In genomic region chr2:156334496-156335478, GRCh38 we compare ENCODE assay signal across 1 cellular context.
TF ChIP-seq lines count a peak whose summit lies in the region.

No MANE protein-coding gene starts in this region.

TF ChIP-seq in K562, 482 proteins besides CTCF, POLR2A, EP300 and RAD21 (continued from another document and continues in another):
- TF ChIP-seq ZBED1 (IDR thresholded peaks at IDR 0.05) (no peak), GABPB1 (CRISPR knock-in tag; IDR thresholded peaks at IDR 0.05) (peak; percentile 66), ZNF592 (IDR thresholded peaks at IDR 0.05) (no peak), ZNF609 (CRISPR knock-in tag; IDR thresholded peaks at IDR 0.05; ENCODE audit: borderline replicate concordance) (no peak), NRF1 (conservative IDR thresholded peaks at IDR 0.05 in 1 of 2, IDR thresholded peaks at IDR 0.05 in 1 of 2) (peak; percentile 50 to 57; a peak in 3 of 4 replicates), ZNF384 (IDR thresholded peaks at IDR 0.05; ENCODE audit: low read depth, low read length) (peak; percentile 30), ZNF217 (CRISPR knock-in tag; IDR thresholded peaks at IDR 0.05) (no peak), TFE3 (CRISPR knock-in tag; IDR thresholded peaks at IDR 0.05) (no peak), NONO (IDR thresholded peaks at IDR 0.05; ENCODE audit: low read depth in 2 of 2, low read length in 1 of 2) (peak in 1 of 2 experiments; percentile 16; a peak in 1 of 4 replicates), RUNX1 (IDR thresholded peaks at IDR 0.05; ENCODE audit: low read depth) (no peak), RFX5 (IDR thresholded peaks at IDR 0.05; ENCODE audit: low read depth, low read length) (no peak), TARDBP (IDR thresholded peaks at IDR 0.05) (0 out of 2 replicates have a peak, but pooled peaks have one; percentile 56), ATF7 (IDR thresholded peaks at IDR 0.05) (peak; percentile 58; the same call in 1 of the 2 replicates), LCOR (CRISPR knock-in tag; IDR thresholded peaks at IDR 0.05) (peak; percentile 71; the same call in 1 of the 2 replicates), PHF8 (IDR thresholded peaks at IDR 0.05; ENCODE audit: borderline replicate concordance, low read length) (peak; percentile 65), HDAC2 (IDR thresholded peaks at IDR 0.05) (no peak), CBFA2T2 (conservative IDR thresholded peaks at IDR 0.05) (0 out of 2 replicates have a peak, but pooled peaks have one; percentile 8), E2F1 (CRISPR knock-in tag; IDR thresholded peaks at IDR 0.05) (no peak), PRDM10 (IDR thresholded peaks at IDR 0.05; ENCODE audit: partially characterized antibody) (peak; percentile 45), ZFX (CRISPR knock-in tag; IDR thresholded peaks at IDR 0.05) (peak; percentile 88), HDAC1 (IDR thresholded peaks at IDR 0.05) (peak in 1 of 2 experiments; percentile 65; a peak in 2 of 4 replicates), ETV1 (tag; conservative IDR thresholded peaks at IDR 0.05; ENCODE audit: low read depth) (peak; percentile 48), CCNT2 (IDR thresholded peaks at IDR 0.05; ENCODE audit: borderline replicate concordance, extremely low read depth, insufficient read length, low read depth, low read length) (peak; percentile 71), ZNF316 (IDR thresholded peaks at IDR 0.05) (peak; percentile 5; the same call in 1 of the 2 replicates), FOXJ2 (tag; IDR thresholded peaks at IDR 0.05) (0 out of 2 replicates have a peak, but pooled peaks have one; percentile 50), ATF3 (IDR thresholded peaks at IDR 0.05) (peak; percentile 45; the same call in 1 of the 2 replicates), ATF3 (CRISPR knock-in tag; conservative IDR thresholded peaks at IDR 0.05) (no peak), CREM (IDR thresholded peaks at IDR 0.05; ENCODE audit: low read depth) (peak; percentile 95), ZNF644 (tag; IDR thresholded peaks at IDR 0.05; ENCODE audit: low read depth) (peak; percentile 69; the same call in 1 of the 2 replicates), CXXC5 (CRISPR knock-in tag; IDR thresholded peaks at IDR 0.05) (peak; percentile 88), POLR2G (IDR thresholded peaks at IDR 0.05; ENCODE audit: low read depth, low read length) (peak; percentile 86), POLR2B (IDR thresholded peaks at IDR 0.05; ENCODE audit: low read depth, partially characterized antibody) (peak; percentile 44), RCOR1 (IDR thresholded peaks at IDR 0.05; ENCODE audit: borderline replicate concordance in 1 of 2, low read depth in 2 of 2, low read length in 2 of 2) (peak in 1 of 2 experiments; percentile 6; a peak in 1 of 4 replicates), SMC3 (conservative IDR thresholded peaks at IDR 0.05; ENCODE audit: insufficient read depth, low read depth, low read length) (0 out of 2 replicates have a peak, but pooled peaks have one; percentile 18), KDM5B (IDR thresholded peaks at IDR 0.05; ENCODE audit: insufficient replicate concordance, low read depth, low read length) (peak; percentile 73), FOXP4 (CRISPR knock-in tag; IDR thresholded peaks at IDR 0.05; ENCODE audit: borderline replicate concordance) (no peak), ZKSCAN1 (IDR thresholded peaks at IDR 0.05; ENCODE audit: low read depth, low read length) (peak; percentile 41; the same call in 1 of the 2 replicates)
- TF ChIP-seq, protein P1, sequence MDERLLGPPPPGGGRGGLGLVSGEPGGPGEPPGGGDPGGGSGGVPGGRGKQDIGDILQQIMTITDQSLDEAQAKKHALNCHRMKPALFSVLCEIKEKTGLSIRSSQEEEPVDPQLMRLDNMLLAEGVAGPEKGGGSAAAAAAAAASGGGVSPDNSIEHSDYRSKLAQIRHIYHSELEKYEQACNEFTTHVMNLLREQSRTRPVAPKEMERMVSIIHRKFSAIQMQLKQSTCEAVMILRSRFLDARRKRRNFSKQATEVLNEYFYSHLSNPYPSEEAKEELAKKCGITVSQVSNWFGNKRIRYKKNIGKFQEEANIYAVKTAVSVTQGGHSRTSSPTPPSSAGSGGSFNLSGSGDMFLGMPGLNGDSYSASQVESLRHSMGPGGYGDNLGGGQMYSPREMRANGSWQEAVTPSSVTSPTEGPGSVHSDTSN (CRISPR knock-in tag; IDR thresholded peaks at IDR 0.05; ENCODE audit: low read depth), result no peak
- TF ChIP-seq, protein P1 (tag; conservative IDR thresholded peaks at IDR 0.05; ENCODE audit: low read depth), result no peak
